Comparison of ENCODE assay signal across 8 cellular contexts in the genomic region with DNA sequence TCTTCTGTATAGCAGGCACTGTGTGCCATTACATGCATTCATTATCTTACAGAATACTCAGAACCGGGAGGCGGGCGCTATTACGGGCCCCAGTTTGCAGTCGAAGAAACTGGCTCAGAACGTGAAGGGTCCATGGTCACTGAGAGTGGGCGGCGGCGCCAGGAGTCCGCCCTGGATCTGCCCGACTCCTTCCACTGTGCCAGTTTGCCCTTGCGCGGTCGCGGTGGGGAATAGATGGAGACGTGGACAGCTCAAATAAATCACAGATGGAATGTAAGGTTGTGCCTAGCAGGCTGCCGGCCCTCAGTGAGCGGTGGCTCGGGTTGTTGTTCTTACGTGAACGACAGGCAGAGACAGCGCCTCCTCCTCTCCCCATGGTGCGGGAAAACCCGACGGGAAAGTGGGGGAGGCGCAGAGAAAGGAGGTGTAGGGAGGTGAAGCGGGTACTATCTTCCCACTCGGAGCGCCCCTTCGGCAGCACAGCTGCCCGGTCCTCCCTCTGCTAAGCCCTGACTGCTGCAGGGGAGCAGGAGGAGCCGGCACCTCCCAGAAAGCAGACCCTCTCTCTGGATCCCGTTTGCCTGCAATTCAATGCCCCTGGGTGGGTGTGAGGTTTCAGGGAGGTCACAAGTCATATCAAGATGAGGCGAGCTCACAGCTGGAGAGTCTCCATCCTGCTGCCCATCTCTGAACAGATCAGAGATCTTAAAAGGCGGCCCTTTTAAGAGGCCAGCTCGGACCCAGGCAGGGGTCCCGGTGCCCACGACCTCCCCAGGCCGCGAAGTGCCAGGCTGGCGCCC. TPM values are rescaled to one million over a fixed set of nuclear protein-coding genes. Genes with fewer than 3 reads are reported as not detected.
A peak's percentile ranks its signal among the peaks of the same experiment; 100 is the strongest.
DNase-seq lines count a peak whose midpoint lies in the region; ATAC-seq and TF ChIP-seq lines count a peak whose summit lies in the region.

No MANE protein-coding gene starts in this region.

- ATAC-seq in GM21619 (IDR thresholded peaks at IDR 0.05; ENCODE audit: unreplicated experiment) (peak; percentile 11), T-helper 17 cell (peak; percentile 23), GM19452 (IDR thresholded peaks at IDR 0.05; ENCODE audit: unreplicated experiment) (no peak), HG02759 (IDR thresholded peaks at IDR 0.05; ENCODE audit: unreplicated experiment) (no peak)

- H4K8ac ChIP-seq in mesendoderm (ENCODE audit: low read depth, low read length): no peak overlapping the region

- H3K79me2 ChIP-seq in ACC112 (ENCODE audit: control insufficient read depth, insufficient read depth, low read length, unreplicated experiment): no peaks in the 10 kb centered on the region
- no peaks in the 10 kb centered on the region for H3K79me2 ChIP-seq in mesendoderm (ENCODE audit: control insufficient read depth, insufficient read depth, low read length)

- peaks cover 18% of the 10 kb centered on the region for H3K27me3 Mint-ChIP-seq in T-helper 17 cell

- peak overlapping the region; percentile 82 for H3K27ac Mint-ChIP-seq in T-helper 17 cell

- peaks cover 30% of the 10 kb centered on the region for H3K27me3 ChIP-seq in ACC112 (ENCODE audit: insufficient read depth, low read length)
- no peaks in the 10 kb centered on the region for H3K27me3 ChIP-seq in mesendoderm (ENCODE audit: insufficient read depth, low read length, poor library complexity)
- H3K27me3 ChIP-seq in suprapubic skin: peaks cover 25% of the 10 kb centered on the region

- H3K36me3 ChIP-seq in ACC112 (ENCODE audit: insufficient read depth, low read length): no peaks in the 10 kb centered on the region
- H3K36me3 ChIP-seq in mesendoderm (ENCODE audit: control insufficient read depth, insufficient read depth, low read length): no peaks in the 10 kb centered on the region
- no peaks in the 10 kb centered on the region for H3K36me3 ChIP-seq in suprapubic skin

- peak overlapping the region; percentile 93 for H3K56ac ChIP-seq in mesendoderm (ENCODE audit: low read length)

- peaks cover 2% of the 10 kb centered on the region for H3K79me1 ChIP-seq in mesendoderm (ENCODE audit: low read length)

- no peak for TF ChIP-seq POLR2A in suprapubic skin (IDR thresholded peaks at IDR 0.05)

- H2AK5ac ChIP-seq in mesendoderm (ENCODE audit: low read length): no peak overlapping the region

- no peak overlapping the region for H2BK15ac ChIP-seq in mesendoderm (replicated peaks; ENCODE audit: low read depth)

- no peak for DNase-seq in T-helper 17 cell
- peak; percentile 25 for DNase-seq in dermis blood vessel endothelial cell
- DNase-seq in mesendoderm: peak; percentile 89
- DNase-seq in suprapubic skin (ENCODE audit: low spot score in 2 of 2): peak in 1 of 2 donors; percentile 72

- H2AFZ ChIP-seq in ACC112 (ENCODE audit: low read length, unreplicated experiment): peak overlapping the region; percentile 77

- H3K27ac ChIP-seq in ACC112 (ENCODE audit: low read depth, low read length) (no peak overlapping the region), mesendoderm (ENCODE audit: low read depth, low read length) (peak overlapping the region; percentile 6), suprapubic skin (peak overlapping the region; percentile 35)

- peak overlapping the region; percentile 89 for H3K18ac ChIP-seq in mesendoderm (ENCODE audit: low read length)

- H3K36me3 Mint-ChIP-seq in T-helper 17 cell (ENCODE audit: low read depth): peaks cover 8% of the 10 kb centered on the region

- H3K9me3 ChIP-seq in T-helper 17 cell (ENCODE audit: control insufficient read depth, low read length, poor library complexity, severe bottlenecking): no peaks in the 10 kb centered on the region
- no peaks in the 10 kb centered on the region for H3K9me3 ChIP-seq in suprapubic skin

- peak overlapping the region; percentile 89 for H3K4me3 Mint-ChIP-seq in T-helper 17 cell

- peak overlapping the region; percentile 33 for H2BK5ac ChIP-seq in mesendoderm (ENCODE audit: low read length)

- H3K4me2 ChIP-seq in mesendoderm (ENCODE audit: low read length): peak overlapping the region; percentile 89

- H3K23ac ChIP-seq in mesendoderm (ENCODE audit: low read length): no peak overlapping the region

- peaks cover 36% of the 10 kb centered on the region for H3K4me1 Mint-ChIP-seq in T-helper 17 cell

- H3K4me3 ChIP-seq in ACC112 (ENCODE audit: low read depth, low read length): peak overlapping the region; percentile 72
- H3K4me3 ChIP-seq in mesendoderm (ENCODE audit: low read length): peak overlapping the region; percentile 59
- H3K4me3 ChIP-seq in suprapubic skin: peak overlapping the region; percentile 44

- no peak for TF ChIP-seq CTCF in suprapubic skin (IDR thresholded peaks at IDR 0.05)

- peak overlapping the region; percentile 42 for H3K4ac ChIP-seq in mesendoderm (ENCODE audit: low read depth, low read length)

- TF ChIP-seq EP300 in suprapubic skin (IDR thresholded peaks at IDR 0.05): no peak

- H2BK120ac ChIP-seq in mesendoderm (ENCODE audit: low read depth, low read length): no peak overlapping the region

- H4K5ac ChIP-seq in mesendoderm (ENCODE audit: low read length): no peak overlapping the region

- peak overlapping the region; percentile 81 for H3K9ac ChIP-seq in mesendoderm (ENCODE audit: low read length)

- WGBS in mesendoderm (ENCODE audit: extremely low coverage, insufficient coverage, low lambda C conversion rate): no CpG with 5 or more reads among the region's 41 CpGs
- WGBS in suprapubic skin: 4% methylated on average over 14 of the region's 41 CpGs

- H3K4me1 ChIP-seq in ACC112 (ENCODE audit: control insufficient read depth, insufficient read depth, low read length, unreplicated experiment): peaks cover 39% of the 10 kb centered on the region
- H3K4me1 ChIP-seq in mesendoderm (ENCODE audit: control insufficient read depth, low read depth, low read length): peaks cover 6% of the 10 kb centered on the region
- peaks cover 28% of the 10 kb centered on the region for H3K4me1 ChIP-seq in suprapubic skin

RNA-seq across cellular contexts. Expression of a gene that starts 1.1 kb away (rescaled TPM):
- 1 to 10 TPM; 2.6 to 4.3 TPM for total RNA-seq in T-helper 17 cell
- total RNA-seq in dermis blood vessel endothelial cell: 0.60 and 1.2 TPM in 2 replicates
- polyA plus RNA-seq in mesendoderm (2013, experiment 1 of 2): 5.4 TPM
- polyA plus RNA-seq in mesendoderm (2013, experiment 2 of 2): 5.3 TPM
- 1 to 10 TPM; 3.3 to 5.4 (median 3.6) TPM for total RNA-seq in suprapubic skin

RNA-seq across cellular contexts. Expression of a gene that starts 57.5 kb away (rescaled TPM):
- total RNA-seq in T-helper 17 cell (100 to 1,000 TPM; 155 to 169 TPM), dermis blood vessel endothelial cell (3.7 and 6.7 TPM in 2 replicates), suprapubic skin (10 to 100 TPM; 17.0 to 32.2 (median 28.0) TPM)
- polyA plus RNA-seq in mesendoderm (2013, experiment 1 of 2): 7.1 TPM
- 7.3 TPM for polyA plus RNA-seq in mesendoderm (2013, experiment 2 of 2)

RNA-seq across cellular contexts. Expression of a gene that starts 58.0 kb away (rescaled TPM):
- total RNA-seq in T-helper 17 cell (10 to 100 TPM in 1 of 2 donors, 1 to 10 TPM in 1; 9.0 to 14.3 TPM), dermis blood vessel endothelial cell (80.4 and 85.3 TPM in 2 replicates), suprapubic skin (10 to 100 TPM; 30.3 to 42.2 (median 34.9) TPM)
- polyA plus RNA-seq in mesendoderm (2013, experiment 1 of 2): 46.5 TPM
- 46.1 TPM for polyA plus RNA-seq in mesendoderm (2013, experiment 2 of 2)

Comparison
In these comparisons a context has a peak if more than half of its experiments do, and no peak if none do; other contexts are left out.
1. ATAC-seq: peak in GM21619 (single experiment) and T-helper 17 cell (single experiment); none in GM19452 (single experiment) and HG02759 (single experiment).
2. DNase-seq: peak in dermis blood vessel endothelial cell (single experiment) and mesendoderm (single experiment); none in T-helper 17 cell (0 of 3).
3. RNA of a gene that starts 57.5 kb away (total RNA-seq): 155 to 169 TPM in T-helper 17 cell; 17.0 to 32.2 TPM in suprapubic skin and 3.7 to 6.7 TPM in dermis blood vessel endothelial cell; every median in the first group is over 4 times any median in the second.
4. Peak in every context shown above with its lines, with median percentiles within 50 percentile points of each other: H3K4me3 ChIP-seq.